8 cellular contexts compared by ENCODE assay signal in the genomic region with DNA sequence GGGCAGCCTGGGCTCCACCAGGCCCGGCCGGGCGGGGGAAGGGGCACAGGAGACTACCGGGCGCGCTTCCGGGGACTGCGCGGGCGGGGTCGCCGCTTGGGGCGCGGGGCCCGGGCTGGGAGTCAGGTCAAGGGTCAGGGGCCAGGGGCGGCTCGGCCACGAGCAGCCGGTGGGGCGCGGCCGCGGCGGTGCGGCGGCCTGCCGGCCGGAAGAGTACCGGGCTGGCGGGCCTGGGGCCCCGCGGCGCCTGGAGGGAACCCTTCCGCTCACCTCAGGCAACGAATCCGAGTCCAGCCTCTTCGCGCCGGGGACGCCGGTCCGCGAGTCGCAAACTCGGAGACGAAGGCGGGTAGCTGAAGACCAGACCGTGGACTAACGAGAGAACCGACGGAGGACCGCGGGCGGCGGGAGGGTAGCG. TPM values are rescaled to one million over a fixed set of nuclear protein-coding genes. Genes with fewer than 3 reads are reported as not detected.
A peak's percentile ranks its signal among the peaks of the same experiment; 100 is the strongest.
DNase-seq lines count a peak whose midpoint lies in the region; ATAC-seq, FAIRE-seq and TF ChIP-seq lines count a peak whose summit lies in the region.

No MANE protein-coding gene starts in this region.

- peak overlapping the region; percentile 74 for H3K4me2 ChIP-seq in DND-41 (ENCODE audit: insufficient read depth, low read length)

- no peak for FAIRE-seq in frontal cortex (lab: Jason Lieb, UNC)

- ATAC-seq in DND-41 (ENCODE audit: insufficient read depth, low read depth): peak; percentile 6; the same call in 2 of the 3 replicates
- ATAC-seq in GM21717 (IDR thresholded peaks at IDR 0.05; ENCODE audit: unreplicated experiment): peak; percentile 16

- no peaks in the 10 kb centered on the region for H3K9me3 Mint-ChIP-seq in osteocyte (ENCODE audit: unreplicated experiment)

- H3K27ac ChIP-seq in DND-41 (ENCODE audit: low read length) (peak overlapping the region; percentile 97), KOPT-K1 (ENCODE audit: low read depth, low read length, poor library complexity, severe bottlenecking) (peak overlapping the region; percentile 83)

- H3K27ac Mint-ChIP-seq in osteocyte (ENCODE audit: unreplicated experiment): peak overlapping the region; percentile 86

- H3K4me1 Mint-ChIP-seq in osteocyte (ENCODE audit: unreplicated experiment): peaks cover 54% of the 10 kb centered on the region

- H3K9ac ChIP-seq in DND-41 (ENCODE audit: low read depth, low read length): peak overlapping the region; percentile 90

- peaks cover 52% of the 10 kb centered on the region for H4K20me1 ChIP-seq in DND-41 (ENCODE audit: insufficient read depth, low read length)

- peaks cover 76% of the 10 kb centered on the region for H3K4me1 ChIP-seq in DND-41 (ENCODE audit: insufficient read depth, low read length)

- peak overlapping the region; percentile 90 for H3K4me3 Mint-ChIP-seq in osteocyte (ENCODE audit: unreplicated experiment)

- peak overlapping the region; percentile 74 for H2AFZ ChIP-seq in DND-41 (ENCODE audit: low read depth, low read length)

- H3K36me3 Mint-ChIP-seq in osteocyte (ENCODE audit: unreplicated experiment): peaks cover 7% of the 10 kb centered on the region

- H3K9me3 ChIP-seq in DND-41 (ENCODE audit: insufficient read depth, low read length, severe bottlenecking): no peaks in the 10 kb centered on the region
- no peaks in the 10 kb centered on the region for H3K9me3 ChIP-seq in KOPT-K1 (ENCODE audit: insufficient read depth, low read length, poor library complexity, severe bottlenecking)

- peak overlapping the region; percentile 61 to 92 for H3K4me3 ChIP-seq in DND-41 (ENCODE audit: low read depth in 1 of 2, low read length in 2 of 2)

- H3K27me3 ChIP-seq in DND-41 (ENCODE audit: insufficient read depth, low read length, poor library complexity): no peaks in the 10 kb centered on the region

- no peaks in the 10 kb centered on the region for H3K27me3 Mint-ChIP-seq in osteocyte (ENCODE audit: unreplicated experiment)

- H3K79me2 ChIP-seq in DND-41 (ENCODE audit: insufficient read depth, low read length): peaks cover 78% of the 10 kb centered on the region

- H3K36me3 ChIP-seq in DND-41 (ENCODE audit: insufficient read depth, low read length): peaks cover 21% of the 10 kb centered on the region
- peaks cover 11% of the 10 kb centered on the region for H3K36me3 ChIP-seq in KOPT-K1 (ENCODE audit: insufficient read depth, low read length)

- peak; percentile 54 for DNase-seq in DND-41
- peak; percentile 19 to 43 for DNase-seq in activated T-helper 1 cell treated with anti-CD3 and anti-CD28 coated beads, Interleukin-2, amount 50 U/mL, for 16 hours (ENCODE audit: low read depth in 1 of 2, low spot score in 1 of 2)
- DNase-seq in frontal cortex (ENCODE audit: low spot score in 2 of 2): peak; percentile 61 to 73
- DNase-seq in osteocyte (ENCODE audit: extremely low spot score, unreplicated experiment): peak; percentile 85
- no peak for DNase-seq in HPDE6-E6E7 (ENCODE audit: extremely low spot score)
- no peak for DNase-seq in H4 (ENCODE audit: low spot score)

- TF ChIP-seq CTCF in DND-41 (IDR thresholded peaks at IDR 0.05; ENCODE audit: borderline replicate concordance, extremely low read depth, low read length, poor library complexity, severe bottlenecking) (no peak), osteocyte (IDR thresholded peaks at IDR 0.05) (no peak)

RNA-seq across cellular contexts. Expression of a gene that starts 0.2 kb away (rescaled TPM):
- 143 TPM for total RNA-seq in frontal cortex
- 574 and 607 TPM in 2 replicates for total RNA-seq in osteocyte
- total RNA-seq in H4 (2014; rRNA removed; shearing (Covaris generic)): 283 and 305 TPM in 2 replicates

RNA-seq across cellular contexts. Expression of a gene that starts 0.7 kb away (rescaled TPM):
- total RNA-seq in frontal cortex: 11.0 TPM
- 34.7 and 36.4 TPM in 2 replicates for total RNA-seq in osteocyte
- 23.8 and 27.6 TPM in 2 replicates for total RNA-seq in H4 (2014; rRNA removed; shearing (Covaris generic))

RNA-seq across cellular contexts. Expression of a gene that starts 10.7 kb away (rescaled TPM):
- total RNA-seq in frontal cortex: 1.6 TPM
- total RNA-seq in osteocyte: 8.0 and 9.4 TPM in 2 replicates
- 1.2 TPM in 1 of 2 replicates, not detected in the other for total RNA-seq in H4 (2014; rRNA removed; shearing (Covaris generic))

RNA-seq across cellular contexts. Expression of a gene that starts 17.6 kb away (rescaled TPM):
- 6.5 TPM for total RNA-seq in frontal cortex
- 31.4 and 34.4 TPM in 2 replicates for total RNA-seq in osteocyte
- total RNA-seq in H4 (2014; rRNA removed; shearing (Covaris generic)): 1.1 and 1.3 TPM in 2 replicates

RNA-seq across cellular contexts. Expression of a gene that starts 53.4 kb away (rescaled TPM):
- total RNA-seq in frontal cortex: 80.3 TPM
- 91.6 and 98.9 TPM in 2 replicates for total RNA-seq in osteocyte
- 187 and 194 TPM in 2 replicates for total RNA-seq in H4 (2014; rRNA removed; shearing (Covaris generic))

Comparison
In these comparisons a context has a peak if more than half of its experiments do, and no peak if none do; other contexts are left out.
1. DNase-seq: peak in DND-41 (single experiment), activated T-helper 1 cell treated with anti-CD3 and anti-CD28 coated beads, Interleukin-2, amount 50 U/mL, for 16 hours (2 of 2), frontal cortex (2 of 2) and osteocyte (single experiment); none in HPDE6-E6E7 (single experiment) and H4 (single experiment).